In the genomic region with DNA sequence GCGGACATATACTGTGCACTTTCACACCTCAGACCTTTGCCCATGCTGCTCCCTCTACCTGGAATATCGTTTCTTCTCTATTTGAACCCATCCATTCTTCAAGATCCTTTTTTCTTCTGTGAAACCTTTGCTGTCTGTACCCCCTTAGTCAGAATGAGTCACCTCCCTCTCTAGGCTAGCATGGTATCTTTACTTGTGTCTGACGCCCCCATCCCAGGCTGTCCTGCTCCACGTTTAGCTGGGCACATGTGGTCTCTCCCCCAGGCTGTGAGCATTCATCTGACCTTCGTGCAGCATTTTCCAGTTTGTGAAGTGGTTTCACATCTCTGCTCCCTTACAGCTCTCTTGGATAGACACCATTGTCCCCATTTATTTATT, we compare ENCODE assay signal across 9 cellular contexts. TPM values are rescaled to one million over a fixed set of nuclear protein-coding genes. Genes with fewer than 3 reads are reported as not detected.
DNase-seq lines count a peak whose midpoint lies in the region; TF ChIP-seq lines count a peak whose summit lies in the region.
"Had no signal": no experiment of that assay in that cellular context is flagged by ENCODE, and none has a peak within 500 bp of the region (broad histone marks: within the 10 kb centered on the region; RNA-seq: fewer than 3 reads in every experiment).

No MANE protein-coding gene starts in this region.

- peak overlapping the region; percentile 39 for H3K4me3 ChIP-seq in HUES48 (ENCODE audit: low read depth, low read length)
- no peak overlapping the region for H3K4me3 ChIP-seq in spleen

- peaks cover 14% of the 10 kb centered on the region for H3K4me1 ChIP-seq in HUES48 (ENCODE audit: control insufficient read depth, insufficient read depth, low read length)
- H3K4me1 ChIP-seq in spleen = peaks cover 8 to 42% (median 23%) of the 10 kb centered on the region in 6 donors

- H3K36me3 ChIP-seq in HUES48 (ENCODE audit: control insufficient read depth, insufficient read depth, low read length) (no peaks in the 10 kb centered on the region), spleen (no peaks in the 10 kb centered on the region)

- H3K27me3 ChIP-seq in HUES48 (ENCODE audit: control insufficient read depth, insufficient read depth, low read length) (peaks cover 8% of the 10 kb centered on the region; the same call in 1 of the 2 replicates), spleen (replicated peaks in 1 of 7) (peaks cover 0 to 26% (median 0%) of the 10 kb centered on the region in 7 donors)

- WGBS in spleen, 5 donors = 43 to 68% (median 54%) methylated on average over 4 to 5 of the region's 5 CpGs

- peak overlapping the region; percentile 83 for H3K27ac ChIP-seq in HUES48 (ENCODE audit: low read depth, low read length)
- H3K27ac ChIP-seq in spleen = peak overlapping the region in 7 of 8 donors; percentile 54 to 79 (median 70)

- TF ChIP-seq CTCF in spleen (IDR thresholded peaks at IDR 0.05 in 8 of 11, conservative IDR thresholded peaks at IDR 0.05 in 3 of 11) = no peak

- H3K9ac ChIP-seq in HUES48 (ENCODE audit: low read depth, low read length) = no peak overlapping the region

- intact Hi-C loops in spleen (cut with DNase I; ENCODE audit: low total_unique reads) = no loop called here

- TF ChIP-seq POLR2A in spleen (IDR thresholded peaks at IDR 0.05) = no peak

- DNase-seq in amniotic epithelial cell (ENCODE audit: low read depth) (peak; percentile 61), iris pigment epithelial cell (ENCODE audit: low read depth) (peak; percentile 63), spleen (no peak), COLO668 (lab: John Stamatoyannopoulos, UW; ENCODE audit: unreplicated experiment) (no peak), NCI-H774 (lab: John Stamatoyannopoulos, UW) (no peak), NCI-H2081 (lab: John Stamatoyannopoulos, UW) (no peak), middle frontal gyrus (ENCODE audit: extremely low spot score, low spot score) (no peak)
- DNase-seq: activated gamma-delta T cell had no signal

- no peaks in the 10 kb centered on the region for H3K9me3 ChIP-seq in HUES48 (ENCODE audit: control insufficient read depth, insufficient read depth, low read length)
- no peaks in the 10 kb centered on the region for H3K9me3 ChIP-seq in spleen

RNA-seq across cellular contexts. Expression of gene TLE3, which starts 14.3 kb away (rescaled TPM):
- 100 to 1,000 TPM in 5 of 7 donors, 10 to 100 TPM in 2; 81.7 to 141 (median 121) TPM for total RNA-seq in spleen
- 10 to 100 TPM; 23.7 to 41.0 (median 29.2) TPM for polyA plus RNA-seq in spleen

Comparison
In these comparisons a context has a peak if more than half of its experiments do, and no peak if none do; other contexts are left out.
1. DNase-seq: peak in amniotic epithelial cell (single experiment) and iris pigment epithelial cell (single experiment); none in spleen (single experiment), COLO668 (single experiment), NCI-H774 (single experiment), NCI-H2081 (0 of 2) and middle frontal gyrus (single experiment).